ENCODE assay signal across 2 cellular contexts in genomic region chr4:78190078-78190477, GRCh38.
TF ChIP-seq lines count a peak whose summit lies in the region.

No MANE protein-coding gene starts in this region.

TF ChIP-seq in HEK293, 187 proteins besides CTCF, POLR2A, EP300 and RAD21:
- TF ChIP-seq ZXDB (tag by site-specific recombination; IDR thresholded peaks at IDR 0.05) (peak; percentile 71), ZNF10 (tag by site-specific recombination; IDR thresholded peaks at IDR 0.05) (no peak)

TF ChIP-seq in H1, 55 proteins besides CTCF, POLR2A, EP300 and RAD21:
- no peak for TF ChIP-seq CREB1 (IDR thresholded peaks at IDR 0.05)
- TF ChIP-seq TAF1 (IDR thresholded peaks at IDR 0.05; ENCODE audit: low read depth, low read length): no peak
- TF ChIP-seq KDM1A (IDR thresholded peaks at IDR 0.05; ENCODE audit: borderline replicate concordance, low read length): no peak
- no peak for TF ChIP-seq PHF8 (conservative IDR thresholded peaks at IDR 0.05; ENCODE audit: low read depth, low read length)
- no peak for TF ChIP-seq TAF7 (optimal IDR thresholded peaks at IDR 0.05; ENCODE audit: borderline replicate concordance, low read depth, low read length)
- TF ChIP-seq BCL11A (IDR thresholded peaks at IDR 0.05; ENCODE audit: low read depth in 2 of 2, low read length in 2 of 2): no peak
- no peak for TF ChIP-seq SIX5 (IDR thresholded peaks at IDR 0.05; ENCODE audit: low read depth, low read length)
- no peak for TF ChIP-seq POLR2AphosphoS5 (IDR thresholded peaks at IDR 0.05; ENCODE audit: low read depth, low read length)
- no peak for TF ChIP-seq CEBPB (IDR thresholded peaks at IDR 0.05; ENCODE audit: low read depth, low read length)
- TF ChIP-seq HDAC2 (IDR thresholded peaks at IDR 0.05; ENCODE audit: borderline replicate concordance in 1 of 2, low read depth in 2 of 2, low read length in 2 of 2): no peak
- TF ChIP-seq CBX5 (IDR thresholded peaks at IDR 0.05; ENCODE audit: low read depth, low read length): no peak
- no peak for TF ChIP-seq MAFK (IDR thresholded peaks at IDR 0.05; ENCODE audit: low read depth, low read length)
- no peak for TF ChIP-seq ATF3 (IDR thresholded peaks at IDR 0.05; ENCODE audit: insufficient read depth, low read depth, low read length)
- TF ChIP-seq NRF1 (IDR thresholded peaks at IDR 0.05; ENCODE audit: low read depth, low read length): no peak
- TF ChIP-seq EZH2 (IDR thresholded peaks at IDR 0.05; ENCODE audit: low read depth, low read length, severe bottlenecking): no peak
- no peak for TF ChIP-seq FOSL1 (IDR thresholded peaks at IDR 0.05; ENCODE audit: insufficient read depth, low read depth, low read length)
